In genomic region chr12:123532808-123533649, GRCh38 we compare ENCODE assay signal across 3 cellular contexts.
TF ChIP-seq lines count a peak whose summit lies in the region.

No MANE protein-coding gene starts in this region.

TF ChIP-seq in GM23338, 12 proteins besides CTCF, POLR2A, EP300 and RAD21:
- peak; percentile 36; the same call in 1 of the 2 replicates for TF ChIP-seq POLR2AphosphoS5 (IDR thresholded peaks at IDR 0.05; ENCODE audit: low read depth)
- TF ChIP-seq JUNB (IDR thresholded peaks at IDR 0.05; ENCODE audit: unreplicated experiment): no peak
- TF ChIP-seq, protein P1, sequence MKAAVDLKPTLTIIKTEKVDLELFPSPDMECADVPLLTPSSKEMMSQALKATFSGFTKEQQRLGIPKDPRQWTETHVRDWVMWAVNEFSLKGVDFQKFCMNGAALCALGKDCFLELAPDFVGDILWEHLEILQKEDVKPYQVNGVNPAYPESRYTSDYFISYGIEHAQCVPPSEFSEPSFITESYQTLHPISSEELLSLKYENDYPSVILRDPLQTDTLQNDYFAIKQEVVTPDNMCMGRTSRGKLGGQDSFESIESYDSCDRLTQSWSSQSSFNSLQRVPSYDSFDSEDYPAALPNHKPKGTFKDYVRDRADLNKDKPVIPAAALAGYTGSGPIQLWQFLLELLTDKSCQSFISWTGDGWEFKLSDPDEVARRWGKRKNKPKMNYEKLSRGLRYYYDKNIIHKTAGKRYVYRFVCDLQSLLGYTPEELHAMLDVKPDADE (IDR thresholded peaks at IDR 0.05): no peak
- TF ChIP-seq STAT1 (IDR thresholded peaks at IDR 0.05; ENCODE audit: unreplicated experiment): no peak
- TF ChIP-seq NANOG (IDR thresholded peaks at IDR 0.05; ENCODE audit: borderline replicate concordance): no peak
- TF ChIP-seq CREB1 (CRISPR knock-in tag; IDR thresholded peaks at IDR 0.05; ENCODE audit: low read depth): peak; percentile 54; the same call in 1 of the 2 replicates

TF ChIP-seq in SK-N-SH treated with all-trans-retinoic acid at 6 μM for 48 hours, 23 proteins besides CTCF, POLR2A, EP300 and RAD21:
- TF ChIP-seq, protein P2, sequence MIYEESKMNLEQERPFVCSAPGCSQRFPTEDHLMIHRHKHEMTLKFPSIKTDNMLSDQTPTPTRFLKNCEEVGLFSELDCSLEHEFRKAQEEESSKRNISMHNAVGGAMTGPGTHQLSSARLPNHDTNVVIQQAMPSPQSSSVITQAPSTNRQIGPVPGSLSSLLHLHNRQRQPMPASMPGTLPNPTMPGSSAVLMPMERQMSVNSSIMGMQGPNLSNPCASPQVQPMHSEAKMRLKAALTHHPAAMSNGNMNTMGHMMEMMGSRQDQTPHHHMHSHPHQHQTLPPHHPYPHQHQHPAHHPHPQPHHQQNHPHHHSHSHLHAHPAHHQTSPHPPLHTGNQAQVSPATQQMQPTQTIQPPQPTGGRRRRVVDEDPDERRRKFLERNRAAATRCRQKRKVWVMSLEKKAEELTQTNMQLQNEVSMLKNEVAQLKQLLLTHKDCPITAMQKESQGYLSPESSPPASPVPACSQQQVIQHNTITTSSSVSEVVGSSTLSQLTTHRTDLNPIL (CRISPR knock-in tag; IDR thresholded peaks at IDR 0.05; ENCODE audit: low read depth): no peak
- TF ChIP-seq ZFP3 (CRISPR knock-in tag; IDR thresholded peaks at IDR 0.05) (peak; percentile 74), TSHZ2 (CRISPR knock-in tag; IDR thresholded peaks at IDR 0.05) (no peak)

TF ChIP-seq in HepG2, 621 proteins besides CTCF, POLR2A, EP300 and RAD21 (continues in another document):
- TF ChIP-seq ZBTB40 (IDR thresholded peaks at IDR 0.05) (no peak), ZBTB40 (CRISPR knock-in tag; IDR thresholded peaks at IDR 0.05) (peak; percentile 83), SALL2 (CRISPR knock-in tag; IDR thresholded peaks at IDR 0.05) (no peak), ZNF510 (CRISPR knock-in tag; IDR thresholded peaks at IDR 0.05; ENCODE audit: low read depth) (no peak; the same call in 1 of the 2 replicates), ZNF235 (CRISPR knock-in tag; IDR thresholded peaks at IDR 0.05; ENCODE audit: borderline replicate concordance) (peak; percentile 91; the same call in 1 of the 2 replicates), PRDM10 (CRISPR knock-in tag; IDR thresholded peaks at IDR 0.05; ENCODE audit: low read depth) (no peak), E2F5 (CRISPR knock-in tag; conservative IDR thresholded peaks at IDR 0.05) (0 out of 2 replicates have a peak, but pooled peaks have one; percentile 26), ZFP36 (IDR thresholded peaks at IDR 0.05; ENCODE audit: borderline replicate concordance, low read depth, low read length, partially characterized antibody) (no peak), ZFYVE20 (CRISPR knock-in tag; IDR thresholded peaks at IDR 0.05; ENCODE audit: borderline replicate concordance, low read depth) (0 out of 2 replicates have a peak, but pooled peaks have one; percentile 30), ZNF550 (CRISPR knock-in tag; IDR thresholded peaks at IDR 0.05; ENCODE audit: borderline replicate concordance) (no peak), ZNF460 (CRISPR knock-in tag; IDR thresholded peaks at IDR 0.05; ENCODE audit: borderline replicate concordance) (no peak), ZSCAN12 (CRISPR knock-in tag; IDR thresholded peaks at IDR 0.05) (no peak), GABPA (IDR thresholded peaks at IDR 0.05; ENCODE audit: low read depth, low read length) (no peak), GABPA (CRISPR knock-in tag; IDR thresholded peaks at IDR 0.05; ENCODE audit: low read depth) (no peak), MEF2D (CRISPR knock-in tag; IDR thresholded peaks at IDR 0.05) (peak; percentile 69; the same call in 1 of the 2 replicates)
- TF ChIP-seq, protein P3, sequence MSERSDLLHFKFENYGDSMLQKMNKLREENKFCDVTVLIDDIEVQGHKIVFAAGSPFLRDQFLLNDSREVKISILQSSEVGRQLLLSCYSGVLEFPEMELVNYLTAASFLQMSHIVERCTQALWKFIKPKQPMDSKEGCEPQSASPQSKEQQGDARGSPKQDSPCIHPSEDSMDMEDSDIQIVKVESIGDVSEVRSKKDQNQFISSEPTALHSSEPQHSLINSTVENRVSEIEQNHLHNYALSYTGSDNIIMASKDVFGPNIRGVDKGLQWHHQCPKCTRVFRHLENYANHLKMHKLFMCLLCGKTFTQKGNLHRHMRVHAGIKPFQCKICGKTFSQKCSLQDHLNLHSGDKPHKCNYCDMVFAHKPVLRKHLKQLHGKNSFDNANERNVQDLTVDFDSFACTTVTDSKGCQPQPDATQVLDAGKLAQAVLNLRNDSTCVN (CRISPR knock-in tag; IDR thresholded peaks at IDR 0.05; ENCODE audit: borderline replicate concordance): 0 out of 2 replicates have a peak, but pooled peaks have one; percentile 64
- TF ChIP-seq, protein P4, sequence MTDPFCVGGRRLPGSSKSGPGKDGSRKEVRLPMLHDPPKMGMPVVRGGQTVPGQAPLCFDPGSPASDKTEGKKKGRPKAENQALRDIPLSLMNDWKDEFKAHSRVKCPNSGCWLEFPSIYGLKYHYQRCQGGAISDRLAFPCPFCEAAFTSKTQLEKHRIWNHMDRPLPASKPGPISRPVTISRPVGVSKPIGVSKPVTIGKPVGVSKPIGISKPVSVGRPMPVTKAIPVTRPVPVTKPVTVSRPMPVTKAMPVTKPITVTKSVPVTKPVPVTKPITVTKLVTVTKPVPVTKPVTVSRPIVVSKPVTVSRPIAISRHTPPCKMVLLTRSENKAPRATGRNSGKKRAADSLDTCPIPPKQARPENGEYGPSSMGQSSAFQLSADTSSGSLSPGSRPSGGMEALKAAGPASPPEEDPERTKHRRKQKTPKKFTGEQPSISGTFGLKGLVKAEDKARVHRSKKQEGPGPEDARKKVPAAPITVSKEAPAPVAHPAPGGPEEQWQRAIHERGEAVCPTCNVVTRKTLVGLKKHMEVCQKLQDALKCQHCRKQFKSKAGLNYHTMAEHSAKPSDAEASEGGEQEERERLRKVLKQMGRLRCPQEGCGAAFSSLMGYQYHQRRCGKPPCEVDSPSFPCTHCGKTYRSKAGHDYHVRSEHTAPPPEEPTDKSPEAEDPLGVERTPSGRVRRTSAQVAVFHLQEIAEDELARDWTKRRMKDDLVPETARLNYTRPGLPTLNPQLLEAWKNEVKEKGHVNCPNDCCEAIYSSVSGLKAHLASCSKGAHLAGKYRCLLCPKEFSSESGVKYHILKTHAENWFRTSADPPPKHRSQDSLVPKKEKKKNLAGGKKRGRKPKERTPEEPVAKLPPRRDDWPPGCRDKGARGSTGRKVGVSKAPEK (CRISPR knock-in tag; IDR thresholded peaks at IDR 0.05; ENCODE audit: borderline replicate concordance): peak; percentile 80; the same call in 1 of the 2 replicates
- TF ChIP-seq, protein P1 (CRISPR knock-in tag; IDR thresholded peaks at IDR 0.05): 0 out of 2 replicates have a peak, but pooled peaks have one; percentile 41
